ENCODE assay signal across 38 cellular contexts in genomic region chr7:38920731-38921130, GRCh38. TPM values are rescaled to one million over a fixed set of nuclear protein-coding genes. Genes with fewer than 3 reads are reported as not detected.
"Had no signal": no experiment of that assay in that cellular context is flagged by ENCODE, and none has a peak within 500 bp of the region (broad histone marks: within the 10 kb centered on the region; RNA-seq: fewer than 3 reads in every experiment).

No MANE protein-coding gene starts in this region.

- H3K4me1 Mint-ChIP-seq: activated naive CD4-positive, alpha-beta T cell treated with anti-CD3 and anti-CD28 coated beads, Interleukin-2, amount 10 ng/mL, durations not matched to agents 7 days and 5 days; activated naive CD4-positive, alpha-beta T cell treated with anti-CD3 and anti-CD28 coated beads, Interleukin-2, amount 50 U/mL, for 24 hours; activated naive CD8-positive, alpha-beta T cell treated with anti-CD3 and anti-CD28 coated beads for 36 hours; activated naive CD8-positive, alpha-beta T cell treated with anti-CD3 and anti-CD28 coated beads, Interleukin-2, amount 10 ng/mL, durations not matched to agents 7 days and 5 days; activated naive CD8-positive, alpha-beta T cell treated with anti-CD3 and anti-CD28 coated beads, Interleukin-2, amount 50 U/mL, for 24 hours; activated T-helper 17 cell treated with anti-CD3 and anti-CD28 coated beads, Interleukin-2, amount 50 U/mL, for 72 hours; brain; central memory CD8-positive, alpha-beta T cell had no signal

- H3K9me3 Mint-ChIP-seq: activated naive CD4-positive, alpha-beta T cell treated with anti-CD3 and anti-CD28 coated beads for 36 hours; activated naive CD4-positive, alpha-beta T cell treated with anti-CD3 and anti-CD28 coated beads, Interleukin-2, amount 10 ng/mL, durations not matched to agents 7 days and 5 days; activated naive CD4-positive, alpha-beta T cell treated with anti-CD3 and anti-CD28 coated beads, Interleukin-2, amount 50 U/mL, for 24 hours; activated naive CD4-positive, alpha-beta T cell treated with anti-CD3 and anti-CD28 coated beads, Interleukin-2, amount 50 U/mL, for 72 hours; activated naive CD8-positive, alpha-beta T cell treated with anti-CD3 and anti-CD28 coated beads for 36 hours; activated naive CD8-positive, alpha-beta T cell treated with anti-CD3 and anti-CD28 coated beads, Interleukin-2, amount 10 ng/mL, durations not matched to agents 7 days and 5 days; activated naive CD8-positive, alpha-beta T cell treated with anti-CD3 and anti-CD28 coated beads, Interleukin-2, amount 50 U/mL, for 24 hours; activated T-cell treated with anti-CD3 and anti-CD28 coated beads, Interleukin-2, amount 50 U/mL, for 24 hours; activated T-cell treated with anti-CD3 and anti-CD28 coated beads, Interleukin-2, amount 50 U/mL, for 4 hours; activated T-cell treated with anti-CD3 and anti-CD28 coated beads, Interleukin-2, amount 50 U/mL, for 72 hours; activated T-helper 1 cell treated with anti-CD3 and anti-CD28 coated beads, Interleukin-12 subunit alpha, Interleukin-12 subunit beta, Interleukin-2, Interleukin-4 antibody, amounts not matched to agents 30 ng/mL and 10 ng/mL and 1 ng/mL, durations not matched to agents 14 hours and 24 hours and 36 hours; activated T-helper 17 cell treated with anti-CD3 and anti-CD28 coated beads, Interleukin-2, amount 50 U/mL, for 72 hours; activated T-helper 2 cell treated with anti-CD3 and anti-CD28 coated beads, Interferon-gamma antibody, Interleukin-2, Interleukin-4, amounts not matched to agents 10 μg/mL and 5 μg/mL and 100 μg/mL, durations not matched to agents 14 hours and 24 hours and 36 hours; brain; central memory CD8-positive, alpha-beta T cell had no signal

- H3K27ac Mint-ChIP-seq: activated naive CD4-positive, alpha-beta T cell treated with anti-CD3 and anti-CD28 coated beads for 36 hours; activated naive CD4-positive, alpha-beta T cell treated with anti-CD3 and anti-CD28 coated beads, Interleukin-2, amount 10 ng/mL, durations not matched to agents 7 days and 5 days; activated naive CD4-positive, alpha-beta T cell treated with anti-CD3 and anti-CD28 coated beads, Interleukin-2, amount 50 U/mL, for 24 hours; activated naive CD4-positive, alpha-beta T cell treated with anti-CD3 and anti-CD28 coated beads, Interleukin-2, amount 50 U/mL, for 72 hours; activated naive CD8-positive, alpha-beta T cell; activated naive CD8-positive, alpha-beta T cell treated with anti-CD3 and anti-CD28 coated beads for 36 hours; activated naive CD8-positive, alpha-beta T cell treated with anti-CD3 and anti-CD28 coated beads, Interleukin-2, amount 10 ng/mL, durations not matched to agents 7 days and 5 days; activated naive CD8-positive, alpha-beta T cell treated with anti-CD3 and anti-CD28 coated beads, Interleukin-2, amount 50 U/mL, for 24 hours; activated T-cell treated with anti-CD3 and anti-CD28 coated beads, Interleukin-2, amount 50 U/mL, for 24 hours; activated T-cell treated with anti-CD3 and anti-CD28 coated beads, Interleukin-2, amount 50 U/mL, for 72 hours; activated T-helper 1 cell treated with anti-CD3 and anti-CD28 coated beads, Interleukin-12 subunit alpha, Interleukin-12 subunit beta, Interleukin-2, Interleukin-4 antibody, amounts not matched to agents 30 ng/mL and 10 ng/mL and 1 ng/mL, durations not matched to agents 14 hours and 24 hours and 36 hours; activated T-helper 17 cell treated with anti-CD3 and anti-CD28 coated beads, Interleukin-2, amount 50 U/mL, for 72 hours; activated T-helper 2 cell treated with anti-CD3 and anti-CD28 coated beads, Interferon-gamma antibody, Interleukin-2, Interleukin-4, amounts not matched to agents 10 μg/mL and 5 μg/mL and 100 μg/mL, durations not matched to agents 14 hours and 24 hours and 36 hours; brain had no signal

- H3K36me3 Mint-ChIP-seq: activated naive CD4-positive, alpha-beta T cell treated with anti-CD3 and anti-CD28 coated beads, Interleukin-2, amount 10 ng/mL, durations not matched to agents 7 days and 5 days; activated naive CD4-positive, alpha-beta T cell treated with anti-CD3 and anti-CD28 coated beads, Interleukin-2, amount 50 U/mL, for 24 hours; activated naive CD4-positive, alpha-beta T cell treated with anti-CD3 and anti-CD28 coated beads, Interleukin-2, amount 50 U/mL, for 72 hours; activated naive CD8-positive, alpha-beta T cell; activated naive CD8-positive, alpha-beta T cell treated with anti-CD3 and anti-CD28 coated beads for 36 hours; activated naive CD8-positive, alpha-beta T cell treated with anti-CD3 and anti-CD28 coated beads, Interleukin-2, amount 10 ng/mL, durations not matched to agents 7 days and 5 days; brain had no signal

- H3K27ac ChIP-seq: adrenal gland, ascending aorta, body of pancreas, brain microvascular endothelial cell, breast epithelium, cardiac muscle cell had no signal

- H3K36me3 ChIP-seq: adrenal gland, ascending aorta, brain microvascular endothelial cell, breast epithelium, cardiac muscle cell had no signal

- H3K4me1 ChIP-seq: adrenal gland, ascending aorta, body of pancreas, breast epithelium had no signal

- DNase-seq: activated effector memory CD4-positive, alpha-beta T cell treated with anti-CD3 and anti-CD28 coated beads, Interleukin-2, amount 50 U/mL, for 16 hours; activated effector memory CD4-positive, alpha-beta T cell treated with Interleukin-2 at 50 U/mL for 16 hours; activated gamma-delta T cell; activated gamma-delta T cell treated with Interleukin-2 at 50 U/mL for 16 hours; activated naive CD4-positive, alpha-beta T cell; activated naive CD4-positive, alpha-beta T cell treated with anti-CD3 and anti-CD28 coated beads for 36 hours; activated naive CD4-positive, alpha-beta T cell treated with anti-CD3 and anti-CD28 coated beads, Interleukin-2, amount 10 ng/mL, durations not matched to agents 7 days and 5 days; activated naive CD4-positive, alpha-beta T cell treated with anti-CD3 and anti-CD28 coated beads, Interleukin-2, amount 50 U/mL, for 16 hours; activated naive CD4-positive, alpha-beta T cell treated with Interleukin-2 at 50 U/mL for 16 hours; activated naive CD8-positive, alpha-beta T cell treated with anti-CD3 and anti-CD28 coated beads for 36 hours; activated naive CD8-positive, alpha-beta T cell treated with anti-CD3 and anti-CD28 coated beads, Interleukin-2, amount 10 ng/mL, durations not matched to agents 7 days and 5 days; activated naive CD8-positive, alpha-beta T cell treated with anti-CD3 and anti-CD28 coated beads, Interleukin-2, amount 50 U/mL, for 24 hours; activated T-cell treated with anti-CD3 and anti-CD28 coated beads, Interleukin-2, amount 50 U/mL, for 1 hour; activated T-cell treated with anti-CD3 and anti-CD28 coated beads, Interleukin-2, amount 50 U/mL, for 24 hours; activated T-cell treated with anti-CD3 and anti-CD28 coated beads, Interleukin-2, amount 50 U/mL, for 4 hours; activated T-cell treated with anti-CD3 and anti-CD28 coated beads, Interleukin-2, amount 50 U/mL, for 48 hours; activated T-cell treated with anti-CD3 and anti-CD28 coated beads, Interleukin-2, amount 50 U/mL, for 72 hours; adrenal gland; amniotic stem cell; amygdala; aorta; body of pancreas; brain microvascular endothelial cell; caudate nucleus; central memory CD4-positive, alpha-beta T cell; cerebellar nuclear complex had no signal

- ATAC-seq: activated naive CD4-positive, alpha-beta T cell treated with anti-CD3 and anti-CD28 coated beads, Interleukin-2, amount 50 U/mL, for 72 hours; activated naive CD8-positive, alpha-beta T cell treated with anti-CD3 and anti-CD28 coated beads, Interleukin-2, amount 50 U/mL, for 24 hours; activated T-cell treated with anti-CD3 and anti-CD28 coated beads, Interleukin-2, amount 50 U/mL, for 4 hours; activated T-cell treated with anti-CD3 and anti-CD28 coated beads, Interleukin-2, amount 50 U/mL, for 72 hours; activated T-helper 17 cell treated with anti-CD3 and anti-CD28 coated beads, Interleukin-2, amount 50 U/mL, for 72 hours; body of pancreas had no signal

- H3K27me3 ChIP-seq: adrenal gland, ascending aorta, body of pancreas, brain microvascular endothelial cell, breast epithelium, cardiac muscle cell had no signal

- H3K4me3 Mint-ChIP-seq: activated naive CD4-positive, alpha-beta T cell treated with anti-CD3 and anti-CD28 coated beads for 36 hours; activated naive CD4-positive, alpha-beta T cell treated with anti-CD3 and anti-CD28 coated beads, Interleukin-2, amount 10 ng/mL, durations not matched to agents 7 days and 5 days; activated naive CD4-positive, alpha-beta T cell treated with anti-CD3 and anti-CD28 coated beads, Interleukin-2, amount 50 U/mL, for 24 hours; activated naive CD8-positive, alpha-beta T cell; activated naive CD8-positive, alpha-beta T cell treated with anti-CD3 and anti-CD28 coated beads for 36 hours; activated naive CD8-positive, alpha-beta T cell treated with anti-CD3 and anti-CD28 coated beads, Interleukin-2, amount 10 ng/mL, durations not matched to agents 7 days and 5 days; activated naive CD8-positive, alpha-beta T cell treated with anti-CD3 and anti-CD28 coated beads, Interleukin-2, amount 50 U/mL, for 24 hours; activated T-cell treated with anti-CD3 and anti-CD28 coated beads, Interleukin-2, amount 50 U/mL, for 24 hours; activated T-cell treated with anti-CD3 and anti-CD28 coated beads, Interleukin-2, amount 50 U/mL, for 4 hours; activated T-cell treated with anti-CD3 and anti-CD28 coated beads, Interleukin-2, amount 50 U/mL, for 72 hours; activated T-helper 1 cell treated with anti-CD3 and anti-CD28 coated beads, Interleukin-12 subunit alpha, Interleukin-12 subunit beta, Interleukin-2, Interleukin-4 antibody, amounts not matched to agents 30 ng/mL and 10 ng/mL and 1 ng/mL, durations not matched to agents 14 hours and 24 hours and 36 hours; activated T-helper 17 cell treated with anti-CD3 and anti-CD28 coated beads, Interleukin-2, amount 50 U/mL, for 72 hours; brain; central memory CD8-positive, alpha-beta T cell had no signal

- H3K4me3 ChIP-seq: adrenal gland, ascending aorta, body of pancreas, breast epithelium, cardiac muscle cell had no signal

- H3K27me3 Mint-ChIP-seq: activated naive CD8-positive, alpha-beta T cell treated with anti-CD3 and anti-CD28 coated beads, Interleukin-2, amount 50 U/mL, for 24 hours had no signal

- FAIRE-seq: astrocyte had no signal

RNA-seq across cellular contexts. Expression of gene POU6F2, which starts 57.0 kb away (rescaled TPM):
- total RNA-seq: activated naive CD4-positive, alpha-beta T cell treated with anti-CD3 and anti-CD28 coated beads for 36 hours; activated naive CD8-positive, alpha-beta T cell treated with anti-CD3 and anti-CD28 coated beads for 36 hours; activated T-cell treated with anti-CD3 and anti-CD28 coated beads, Interleukin-2, amount 50 U/mL, for 4 hours; activated T-helper 1 cell treated with anti-CD3 and anti-CD28 coated beads, Interleukin-12 subunit alpha, Interleukin-12 subunit beta, Interleukin-2, Interleukin-4 antibody, amounts not matched to agents 30 ng/mL and 10 ng/mL and 1 ng/mL, durations not matched to agents 14 hours and 24 hours and 36 hours; ascending aorta had no signal
